24 cellular contexts compared by ENCODE assay signal in the genomic region with DNA sequence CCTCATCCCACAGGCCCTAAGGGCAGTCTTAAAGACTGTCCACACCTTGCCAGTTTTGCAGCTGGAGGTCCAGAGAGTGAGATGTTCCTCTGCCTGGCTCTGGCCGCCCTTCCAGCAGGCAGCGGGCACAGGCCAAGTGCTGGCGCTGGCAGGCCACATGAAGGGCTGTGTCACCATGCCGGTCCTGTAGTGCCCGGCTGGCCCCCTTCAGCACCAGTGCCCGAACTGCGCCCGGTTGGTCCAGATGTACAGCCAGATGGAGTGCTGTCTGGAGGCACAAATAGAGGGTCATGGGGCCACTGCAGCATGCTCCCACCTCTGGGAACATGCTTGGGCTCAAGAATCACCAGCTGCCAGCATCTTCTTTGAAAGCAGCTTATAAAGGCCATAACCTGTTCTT. TPM values are rescaled to one million over a fixed set of nuclear protein-coding genes. Genes with fewer than 3 reads are reported as not detected.
DNase-seq lines count a peak whose midpoint lies in the region; ATAC-seq and TF ChIP-seq lines count a peak whose summit lies in the region.
"Had no signal": no experiment of that assay in that cellular context is flagged by ENCODE, and none has a peak within 500 bp of the region (broad histone marks: within the 10 kb centered on the region; RNA-seq: fewer than 3 reads in every experiment).

No MANE protein-coding gene starts in this region.

- H3K9ac ChIP-seq in MM.1S (ENCODE audit: low read length) (no peak overlapping the region), GM23248 (no peak overlapping the region)

- H3K4me2 ChIP-seq in MM.1S (ENCODE audit: low read depth, low read length): peak overlapping the region; percentile 92; the same call in 1 of the 2 replicates
- no peak overlapping the region for H3K4me2 ChIP-seq in GM23248 (ENCODE audit: unreplicated experiment)

- no peak for ATAC-seq in memory B cell (ENCODE audit: low read depth)
- no peak for ATAC-seq in activated CD4-positive, CD25-positive, alpha-beta regulatory T cell treated with anti-CD3 and anti-CD28 coated beads, Interleukin-2, amount 50 U/mL, for 24 hours
- ATAC-seq: body of pancreas; naive thymus-derived CD4-positive, alpha-beta T cell had no signal

- no peaks in the 10 kb centered on the region for H4K20me1 ChIP-seq in MM.1S (ENCODE audit: insufficient read depth, low read length)
- H4K20me1 ChIP-seq in GM23248 (ENCODE audit: insufficient read depth): no peaks in the 10 kb centered on the region

- no peak overlapping the region for H3K4me3 Mint-ChIP-seq in memory B cell

- H2AFZ ChIP-seq in MM.1S (ENCODE audit: low read length) (no peak overlapping the region), GM23248 (no peak overlapping the region)

- H3K4me3 ChIP-seq in GM08714 (ENCODE audit: low read length): peak overlapping the region; percentile 91; the same call in 1 of the 2 replicates
- H3K4me3 ChIP-seq in MM.1S (ENCODE audit: low read length): no peak overlapping the region
- no peak overlapping the region for H3K4me3 ChIP-seq in GM23248
- H3K4me3 ChIP-seq: body of pancreas, esophagus squamous epithelium, lung had no signal

- WGBS in GM23248 (ENCODE audit: low coverage in 1 of 2, low lambda C conversion rate in 2 of 2, missing lambda C conversion rate in 2 of 2), 2 experiments: 91 to 95% methylated on average over 8 of the region's 8 CpGs

- no peak overlapping the region for H3K27ac ChIP-seq in MM.1S (ENCODE audit: low read length)
- H3K27ac ChIP-seq in GM23248: no peak overlapping the region
- H3K27ac ChIP-seq: C4-2B, esophagus squamous epithelium had no signal

- H3K79me2 ChIP-seq in MM.1S (ENCODE audit: low read length): peaks cover 58% of the 10 kb centered on the region
- peaks cover 29% of the 10 kb centered on the region for H3K79me2 ChIP-seq in GM23248 (ENCODE audit: insufficient read depth)

- peaks cover 11% of the 10 kb centered on the region for H3K36me3 Mint-ChIP-seq in memory B cell

- H3K4me1 Mint-ChIP-seq in memory B cell: peaks cover 51% of the 10 kb centered on the region

- no peaks in the 10 kb centered on the region for H3K27me3 Mint-ChIP-seq in memory B cell
- H3K27me3 Mint-ChIP-seq: naive thymus-derived CD4-positive, alpha-beta T cell had no signal

- H3K9me3 Mint-ChIP-seq in memory B cell: no peaks in the 10 kb centered on the region
- H3K9me3 Mint-ChIP-seq: activated naive CD4-positive, alpha-beta T cell treated with anti-CD3 and anti-CD28 coated beads for 36 hours had no signal

- H3K9me2 ChIP-seq in MM.1S (replicated peaks; ENCODE audit: insufficient read depth, low read length) (no peaks in the 10 kb centered on the region), GM23248 (ENCODE audit: insufficient read depth) (no peaks in the 10 kb centered on the region)

- H3K27me3 ChIP-seq in MM.1S (replicated peaks; ENCODE audit: insufficient read depth, low read length) (no peaks in the 10 kb centered on the region), GM23248 (replicated peaks; ENCODE audit: insufficient read depth) (no peaks in the 10 kb centered on the region)
- H3K27me3 ChIP-seq: body of pancreas, dorsolateral prefrontal cortex, esophagus squamous epithelium, stomach had no signal

- no peaks in the 10 kb centered on the region for H3K9me3 ChIP-seq in MM.1S (replicated peaks; ENCODE audit: insufficient read depth, low read length)
- no peaks in the 10 kb centered on the region for H3K9me3 ChIP-seq in GM23248 (ENCODE audit: low read depth)
- H3K9me3 ChIP-seq: body of pancreas, esophagus squamous epithelium, stomach had no signal

- DNase-seq in MM.1S: no peak
- no peak for DNase-seq in memory B cell (ENCODE audit: low spot score in 2 of 2)
- no peak for DNase-seq in GM23248
- no peak for DNase-seq in NCI-H146 treated with DMSO at 0.1 percent for 48 hours (lab: John Stamatoyannopoulos, UW; ENCODE audit: unreplicated experiment)
- DNase-seq: activated CD4-positive, CD25-positive, alpha-beta regulatory T cell; activated naive CD4-positive, alpha-beta T cell treated with anti-CD3 and anti-CD28 coated beads for 36 hours; body of pancreas; DMS79; esophagus squamous epithelium; glutamatergic neuron; naive thymus-derived CD4-positive, alpha-beta T cell; NCI-H1694 treated with DMSO at 0.1 percent for 48 hours; NCI-H226; Right ventricle myocardium superior; stomach; T-helper 2 cell had no signal

- H3F3A ChIP-seq in MM.1S (ENCODE audit: insufficient read depth, low read length) (peaks cover 60% of the 10 kb centered on the region), GM23248 (ENCODE audit: insufficient read depth) (peaks cover 10% of the 10 kb centered on the region)

- TF ChIP-seq CTCF in MM.1S (IDR thresholded peaks at IDR 0.05; ENCODE audit: low read length): no peak

- H3K4me1 ChIP-seq in MM.1S (ENCODE audit: low read length) (peaks cover 33% of the 10 kb centered on the region), GM23248 (ENCODE audit: insufficient read depth) (peaks cover 24% of the 10 kb centered on the region)

- H3K27ac Mint-ChIP-seq in memory B cell: peak overlapping the region; percentile 100

- in situ Hi-C loops in GM23248 (cut with MboI): no loop called here

- H3K36me3 ChIP-seq in MM.1S (replicated peaks; ENCODE audit: insufficient read depth, low read length) (no peaks in the 10 kb centered on the region; the same call in 1 of the 2 replicates), GM23248 (ENCODE audit: low read depth) (no peaks in the 10 kb centered on the region)

RNA-seq across cellular contexts. Expression of gene NFKBIE, which starts 3.8 kb away (rescaled TPM):
- 2.3 and 6.3 TPM in 2 replicates for total RNA-seq in GM23248 (2014; rRNA removed; shearing (Covaris generic))
- polyA plus RNA-seq in GM23248 (2016; fragmentation: Nextera tagmentation; extraction: Ambion mirVana): 3.5 and 4.5 TPM in 2 replicates

RNA-seq across cellular contexts. Expression of gene SLC35B2, which starts 4.3 kb away (rescaled TPM):
- 106 and 114 TPM in 2 replicates for total RNA-seq in GM23248 (2014; rRNA removed; shearing (Covaris generic))
- 101 and 103 TPM in 2 replicates for polyA plus RNA-seq in GM23248 (2016; fragmentation: Nextera tagmentation; extraction: Ambion mirVana)

RNA-seq across cellular contexts. Expression of gene TMEM151B, which starts 8.7 kb away (rescaled TPM):
- not detected in 2 replicates for total RNA-seq in GM23248 (2014; rRNA removed; shearing (Covaris generic))
- not detected in 2 replicates for polyA plus RNA-seq in GM23248 (2016; fragmentation: Nextera tagmentation; extraction: Ambion mirVana)
- total RNA-seq: activated naive CD4-positive, alpha-beta T cell treated with anti-CD3 and anti-CD28 coated beads for 36 hours; esophagus squamous epithelium; HT1080; MCF 10A; naive thymus-derived CD4-positive, alpha-beta T cell; Right ventricle myocardium superior; ureter had no signal

RNA-seq across cellular contexts. Expression of gene HSP90AB1, which starts 14.7 kb away (rescaled TPM):
- total RNA-seq in GM23248 (2014; rRNA removed; shearing (Covaris generic)): 686 and 732 TPM in 2 replicates
- 392 and 395 TPM in 2 replicates for polyA plus RNA-seq in GM23248 (2016; fragmentation: Nextera tagmentation; extraction: Ambion mirVana)

RNA-seq across cellular contexts. Expression of gene SLC29A1, which starts 38.2 kb away (rescaled TPM):
- total RNA-seq in GM23248 (2014; rRNA removed; shearing (Covaris generic)): 12.2 and 17.1 TPM in 2 replicates
- 18.4 and 19.2 TPM in 2 replicates for polyA plus RNA-seq in GM23248 (2016; fragmentation: Nextera tagmentation; extraction: Ambion mirVana)
